9 cellular contexts compared by ENCODE assay signal in genomic region chr2:24489465-24489864, GRCh38. TPM values are rescaled to one million over a fixed set of nuclear protein-coding genes. Genes with fewer than 3 reads are reported as not detected.
DNase-seq lines count a peak whose midpoint lies in the region; ATAC-seq and TF ChIP-seq lines count a peak whose summit lies in the region.
"Had no signal": no experiment of that assay in that cellular context is flagged by ENCODE, and none has a peak within 500 bp of the region (broad histone marks: within the 10 kb centered on the region; RNA-seq: fewer than 3 reads in every experiment).

No MANE protein-coding gene starts in this region.

- H4K8ac ChIP-seq in mesendoderm (ENCODE audit: low read depth, low read length): no peak overlapping the region

- TF ChIP-seq POLR2A in breast epithelium (IDR thresholded peaks at IDR 0.05) (no peak), vagina (IDR thresholded peaks at IDR 0.05) (no peak)

- no peak overlapping the region for H3K4ac ChIP-seq in mesendoderm (ENCODE audit: low read depth, low read length)

- H3K9ac ChIP-seq in mesendoderm (ENCODE audit: low read length): peak overlapping the region; percentile 23

- H3K4me3 ChIP-seq in breast epithelium (no peak overlapping the region), mesendoderm (ENCODE audit: low read length) (no peak overlapping the region), vagina (peak overlapping the region in 1 of 2 donors; percentile 88)

- H3K4me1 ChIP-seq in breast epithelium (no peaks in the 10 kb centered on the region), mesendoderm (ENCODE audit: control insufficient read depth, low read depth, low read length) (peaks cover 6% of the 10 kb centered on the region), vagina (peaks cover 34% of the 10 kb centered on the region)

- CTCF ChIA-PET in MCF 10A (lab: Yijun Ruan, JAX): interaction anchor here (1.0 kb wide), 1 partner anchor 58 kb away, joined by 3 read pairs; no protein-coding TSS in a partner anchor
- CTCF ChIA-PET in activated CD4-positive, alpha-beta memory T cell treated with anti-CD3 and anti-CD28 coated beads, Interleukin-2, amount 10 ng/mL, durations not matched to agents 7 days and 5 days (lab: Charles Lee): no interaction called here

- no peaks in the 10 kb centered on the region for H3K9me3 Mint-ChIP-seq in MCF 10A (ENCODE audit: unreplicated experiment)
- peaks cover under 1% of the 10 kb centered on the region for H3K9me3 Mint-ChIP-seq in activated CD4-positive, alpha-beta memory T cell treated with anti-CD3 and anti-CD28 coated beads, Interleukin-2, amount 10 ng/mL, durations not matched to agents 7 days and 5 days

- DNase-seq in MCF 10A (ENCODE audit: unreplicated experiment) (no peak), breast epithelium (ENCODE audit: low spot score in 2 of 2) (no peak), mesendoderm (peak; percentile 39), vagina (ENCODE audit: extremely low spot score in 2 of 2) (no peak), DMS153 treated with DMSO at 0.1 percent for 48 hours (lab: John Stamatoyannopoulos, UW; ENCODE audit: unreplicated experiment) (no peak), hypothalamus (lab: John Stamatoyannopoulos, UW) (no peak)
- DNase-seq in activated CD4-positive, alpha-beta memory T cell treated with anti-CD3 and anti-CD28 coated beads, Interleukin-2, amount 10 ng/mL, durations not matched to agents 7 days and 5 days: no peak

- H3K27ac Mint-ChIP-seq in MCF 10A (ENCODE audit: low read depth, unreplicated experiment): peak overlapping the region; percentile 89
- H3K27ac Mint-ChIP-seq in activated CD4-positive, alpha-beta memory T cell treated with anti-CD3 and anti-CD28 coated beads, Interleukin-2, amount 10 ng/mL, durations not matched to agents 7 days and 5 days: peak overlapping the region; percentile 75

- BruUV-seq in MCF 10A (replicated peaks; lab: Mats Ljungman, UMichigan): no TSS peak

- H3K4me3 Mint-ChIP-seq in MCF 10A (ENCODE audit: unreplicated experiment): peak overlapping the region; percentile 83
- H3K4me3 Mint-ChIP-seq in activated CD4-positive, alpha-beta memory T cell treated with anti-CD3 and anti-CD28 coated beads, Interleukin-2, amount 10 ng/mL, durations not matched to agents 7 days and 5 days: peak overlapping the region; percentile 80

- peak overlapping the region; percentile 8 for H3K18ac ChIP-seq in mesendoderm (ENCODE audit: low read length)

- WGBS in mesendoderm (ENCODE audit: extremely low coverage, insufficient coverage, low lambda C conversion rate): no CpG with 5 or more reads among the region's 6 CpGs

- no peak for ATAC-seq in HG02642 (IDR thresholded peaks at IDR 0.05; ENCODE audit: poor library complexity, unreplicated experiment)

- H3K23ac ChIP-seq in mesendoderm (ENCODE audit: low read length): no peak overlapping the region

- no peak overlapping the region for H2BK15ac ChIP-seq in mesendoderm (replicated peaks; ENCODE audit: low read depth)

- H4K5ac ChIP-seq in mesendoderm (ENCODE audit: low read length): no peak overlapping the region

- peaks cover 7% of the 10 kb centered on the region for H3K79me1 ChIP-seq in mesendoderm (ENCODE audit: low read length)

- H2BK5ac ChIP-seq in mesendoderm (ENCODE audit: low read length): no peak overlapping the region

- peaks cover 26% of the 10 kb centered on the region for H3K4me1 Mint-ChIP-seq in MCF 10A (ENCODE audit: insufficient read depth, unreplicated experiment)
- peaks cover 40% of the 10 kb centered on the region for H3K4me1 Mint-ChIP-seq in activated CD4-positive, alpha-beta memory T cell treated with anti-CD3 and anti-CD28 coated beads, Interleukin-2, amount 10 ng/mL, durations not matched to agents 7 days and 5 days

- peak overlapping the region; percentile 42 for H3K4me2 ChIP-seq in mesendoderm (ENCODE audit: low read length)

- intact Hi-C loops in MCF 10A (cut with micrococcal nuclease): no loop called here
- intact Hi-C loops in breast epithelium (cut with DNase I; ENCODE audit: low total_unique reads): no loop called here
- intact Hi-C loops in vagina (cut with DNase I): no loop called here

- POLR2A ChIA-PET in MCF 10A (lab: Yijun Ruan, JAX): interaction anchor here (0.9 to 1.0 kb wide), 2 partner anchors 24 to 293 kb away, joined by 3 read pairs; no protein-coding TSS in a partner anchor
- POLR2A ChIA-PET in activated CD4-positive, alpha-beta memory T cell treated with anti-CD3 and anti-CD28 coated beads, Interleukin-2, amount 10 ng/mL, durations not matched to agents 7 days and 5 days (lab: Charles Lee): no interaction called here

- no peak for TF ChIP-seq CTCF in MCF 10A (IDR thresholded peaks at IDR 0.05; ENCODE audit: unreplicated experiment)
- TF ChIP-seq CTCF in breast epithelium (IDR thresholded peaks at IDR 0.05): no peak
- no peak for TF ChIP-seq CTCF in vagina (IDR thresholded peaks at IDR 0.05)

- H3K27me3 Mint-ChIP-seq in MCF 10A (ENCODE audit: insufficient read depth, unreplicated experiment): no peaks in the 10 kb centered on the region
- H3K27me3 Mint-ChIP-seq in activated CD4-positive, alpha-beta memory T cell treated with anti-CD3 and anti-CD28 coated beads, Interleukin-2, amount 10 ng/mL, durations not matched to agents 7 days and 5 days: peaks cover 5% of the 10 kb centered on the region

- H3K56ac ChIP-seq in mesendoderm (ENCODE audit: low read length): peak overlapping the region; percentile 6

- peaks cover 7% of the 10 kb centered on the region for H3K79me2 ChIP-seq in mesendoderm (ENCODE audit: control insufficient read depth, insufficient read depth, low read length)

- no peak overlapping the region for H2AK5ac ChIP-seq in mesendoderm (ENCODE audit: low read length)

- H3K27me3 ChIP-seq in breast epithelium (no peaks in the 10 kb centered on the region), mesendoderm (ENCODE audit: insufficient read depth, low read length, poor library complexity) (no peaks in the 10 kb centered on the region), vagina (no peaks in the 10 kb centered on the region)

- no peaks in the 10 kb centered on the region for H3K36me3 Mint-ChIP-seq in MCF 10A (ENCODE audit: insufficient read depth, unreplicated experiment)
- peaks cover 6% of the 10 kb centered on the region for H3K36me3 Mint-ChIP-seq in activated CD4-positive, alpha-beta memory T cell treated with anti-CD3 and anti-CD28 coated beads, Interleukin-2, amount 10 ng/mL, durations not matched to agents 7 days and 5 days (ENCODE audit: low read depth)

- H2BK120ac ChIP-seq in mesendoderm (ENCODE audit: low read depth, low read length): no peak overlapping the region

- H3K36me3 ChIP-seq in breast epithelium (no peaks in the 10 kb centered on the region), mesendoderm (ENCODE audit: control insufficient read depth, insufficient read depth, low read length) (no peaks in the 10 kb centered on the region), vagina (no peaks in the 10 kb centered on the region)

- peak overlapping the region in 1 of 2 donors; percentile 99 for H3K27ac ChIP-seq in breast epithelium
- peak overlapping the region; percentile 85 for H3K27ac ChIP-seq in mesendoderm (ENCODE audit: low read depth, low read length)
- peak overlapping the region; percentile 94 for H3K27ac ChIP-seq in vagina
- H3K27ac ChIP-seq: SJSA1 had no signal

- H3K9me3 ChIP-seq in breast epithelium (no peaks in the 10 kb centered on the region), vagina (no peaks in the 10 kb centered on the region)
- H3K9me3 ChIP-seq: SJSA1 had no signal

RNA-seq across cellular contexts. Expression of gene NCOA1, which starts 1.6 kb away (rescaled TPM):
- 15.4 and 15.8 TPM in 2 replicates for total RNA-seq in MCF 10A (2022)
- 10 to 100 TPM; 66.4 to 83.4 (median 69.2) TPM for total RNA-seq in breast epithelium
- total RNA-seq in activated CD4-positive, alpha-beta memory T cell treated with anti-CD3 and anti-CD28 coated beads, Interleukin-2, amount 10 ng/mL, durations not matched to agents 7 days and 5 days: 10 to 100 TPM; 15.8 to 16.6 TPM
- 11.2 TPM for polyA plus RNA-seq in mesendoderm (2013, experiment 1 of 2)
- 10.6 TPM for polyA plus RNA-seq in mesendoderm (2013, experiment 2 of 2)
- 48.4 TPM for total RNA-seq in vagina
